22 cellular contexts compared by ENCODE assay signal in genomic region chr3:182525975-182526374, GRCh38.
"Had no signal": no experiment of that assay in that cellular context is flagged by ENCODE, and none has a peak within 500 bp of the region (broad histone marks: within the 10 kb centered on the region; RNA-seq: fewer than 3 reads in every experiment).

No MANE protein-coding gene starts in this region.

- H3K9me3 ChIP-seq: SK-N-SH had no signal

- H3K9ac ChIP-seq: SK-N-SH had no signal

- ATAC-seq: Panc1, PC-3 had no signal

- DNase-seq: IMR-90, Kasumi-1, KG1, MM.1S, NCI-H1105, NCI-H1417, NCI-H1436 treated with DMSO at 0.1 percent for 48 hours, NCI-H1694, NCI-H187 treated with DMSO at 0.1 percent for 48 hours, NCI-H2029 treated with DMSO at 0.1 percent for 48 hours, NCI-H2171, NCI-H226, NCI-H446, NCI-H510A, NCI-H524 treated with DMSO at 0.1 percent for 48 hours, NCI-H69, NCI-H774, PC-3, SHP77, SK-N-SH had no signal

- H3K27ac ChIP-seq: RWPE1 had no signal

- H3K4me2 ChIP-seq: SK-N-SH had no signal
